ENCODE assay signal across 8 cellular contexts in genomic region chr2:54752439-54752838, GRCh38.
"Had no signal": no experiment of that assay in that cellular context is flagged by ENCODE, and none has a peak within 500 bp of the region (broad histone marks: within the 10 kb centered on the region; RNA-seq: fewer than 3 reads in every experiment).

No MANE protein-coding gene starts in this region.

- ATAC-seq: HepG2 had no signal

- H3K27me3 Mint-ChIP-seq: IgD-negative memory B cell had no signal

- FAIRE-seq: HepG2, HTR-8/SVneo had no signal

- H3K27ac ChIP-seq: HL-60, KMS-11 had no signal

- H3K4me2 ChIP-seq: KMS-11 had no signal

- DNase-seq: IMR-90, KBM-7, KG1 had no signal

- H3K4me3 Mint-ChIP-seq: IgD-negative memory B cell had no signal

- H3K27ac Mint-ChIP-seq: IgD-negative memory B cell had no signal

- H3K9me3 Mint-ChIP-seq: IgD-negative memory B cell had no signal

- H3K9ac ChIP-seq: KMS-11 had no signal
